Comparison of ENCODE assay signal across 23 cellular contexts in the genomic region with DNA sequence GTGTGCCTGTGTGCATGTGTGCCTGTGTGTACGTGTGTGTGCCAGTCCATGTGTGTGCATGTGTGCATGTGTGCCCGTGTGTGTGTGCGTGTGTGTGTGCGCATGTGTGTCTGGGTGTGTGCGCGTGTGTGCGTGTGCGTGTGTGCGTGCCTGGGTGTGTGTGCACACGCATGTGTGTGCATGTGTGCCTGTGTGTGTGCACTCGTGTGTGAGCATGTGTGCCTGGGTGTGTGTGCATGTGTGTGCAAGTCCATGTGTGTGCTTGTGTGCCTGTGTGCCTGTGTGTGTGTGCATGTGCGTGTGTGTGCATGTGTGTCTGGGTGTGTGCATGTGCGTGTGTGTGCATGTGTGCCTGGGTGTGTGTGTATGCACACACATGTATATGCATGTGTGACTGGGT. TPM values are rescaled to one million over a fixed set of nuclear protein-coding genes. Genes with fewer than 3 reads are reported as not detected.
A peak's percentile ranks its signal among the peaks of the same experiment; 100 is the strongest.
DNase-seq lines count a peak whose midpoint lies in the region; ATAC-seq, FAIRE-seq and TF ChIP-seq lines count a peak whose summit lies in the region.
"Had no signal": no experiment of that assay in that cellular context is flagged by ENCODE, and none has a peak within 500 bp of the region (broad histone marks: within the 10 kb centered on the region; RNA-seq: fewer than 3 reads in every experiment).

No MANE protein-coding gene starts in this region.

- H4K20me1 ChIP-seq in K562 (replicated peaks; ENCODE audit: control insufficient read depth, insufficient read depth, low read length) (no peaks in the 10 kb centered on the region), Karpas-422 (ENCODE audit: insufficient read depth, low read depth, low read length) (no peaks in the 10 kb centered on the region)

- H3K9me3 Mint-ChIP-seq in activated naive CD4-positive, alpha-beta T cell treated with anti-CD3 and anti-CD28 coated beads for 36 hours: peaks cover 11% of the 10 kb centered on the region
- H3K9me3 Mint-ChIP-seq in activated naive CD4-positive, alpha-beta T cell treated with anti-CD3 and anti-CD28 coated beads, Interleukin-2, amount 50 U/mL, for 72 hours: peaks cover 0 to 11% of the 10 kb centered on the region in 2 donors
- H3K9me3 Mint-ChIP-seq: CD8-positive, alpha-beta T cell had no signal

- intact Hi-C loops in activated naive CD4-positive, alpha-beta T cell treated with anti-CD3 and anti-CD28 coated beads for 36 hours (cut with micrococcal nuclease): no loop called here
- intact Hi-C loops in K562 (cut with micrococcal nuclease) (no loop called here), testis (cut with DNase I; ENCODE audit: low total_unique reads) (no loop called here)

- no TSS peak for BruUV-seq in K562 (replicated peaks; lab: Mats Ljungman, UMichigan)

- WGBS in K562 (ENCODE audit: insufficient coverage, low coverage, missing lambda C conversion rate): 3% methylated on average over 7 of the region's 13 CpGs
- WGBS in testis, 2 donors: 59 to 65% methylated on average over 10 to 13 of the region's 13 CpGs

- H3K36me3 Mint-ChIP-seq in activated naive CD4-positive, alpha-beta T cell treated with anti-CD3 and anti-CD28 coated beads for 36 hours (ENCODE audit: low read depth): no peaks in the 10 kb centered on the region
- no peaks in the 10 kb centered on the region for H3K36me3 Mint-ChIP-seq in activated naive CD4-positive, alpha-beta T cell treated with anti-CD3 and anti-CD28 coated beads, Interleukin-2, amount 50 U/mL, for 72 hours
- H3K36me3 Mint-ChIP-seq: CD8-positive, alpha-beta T cell had no signal

- H3K4me1 ChIP-seq in K562 (replicated peaks in 1 of 2; ENCODE audit: control insufficient read depth in 2 of 2, insufficient read depth in 2 of 2, low read length in 2 of 2) (peaks cover 0 to 25% of the 10 kb centered on the region in 2 experiments; a peak in 3 of 5 replicates), testis (peaks cover 31% of the 10 kb centered on the region), Karpas-422 (ENCODE audit: low read length) (no peaks in the 10 kb centered on the region)
- H3K4me1 ChIP-seq: SJCRH30 had no signal

- TF ChIP-seq POLR2A in K562 (conservative IDR thresholded peaks at IDR 0.05) (no peak), testis (IDR thresholded peaks at IDR 0.05) (no peak)

- ATAC-seq in activated naive CD4-positive, alpha-beta T cell treated with anti-CD3 and anti-CD28 coated beads, Interleukin-2, amount 50 U/mL, for 72 hours: no peak
- no peak for ATAC-seq in K562
- ATAC-seq: CD8-positive, alpha-beta T cell had no signal

- H3K4me2 ChIP-seq in K562 (ENCODE audit: insufficient read depth, low read length) (no peak overlapping the region), Karpas-422 (ENCODE audit: low read depth, low read length, poor library complexity, severe bottlenecking) (no peak overlapping the region)

- CTCF ChIA-PET in activated naive CD4-positive, alpha-beta T cell treated with anti-CD3 and anti-CD28 coated beads for 36 hours (lab: Charles Lee): no interaction called here
- CTCF ChIA-PET in K562 (lab: Yijun Ruan, JAX; ENCODE audit: low intra/inter-chr PET ratio): no interaction called here

- TF ChIP-seq RAD21 in K562 (CRISPR knock-in tag; conservative IDR thresholded peaks at IDR 0.05 in 1 of 2, IDR thresholded peaks at IDR 0.05 in 1 of 2): no peak

- H2AFZ ChIP-seq in K562 (ENCODE audit: low read depth, low read length) (no peak overlapping the region), Karpas-422 (ENCODE audit: low read length) (no peak overlapping the region)

- H3K4me3 ChIP-seq in K562 (no peak overlapping the region), testis (no peak overlapping the region), Karpas-422 (ENCODE audit: low read length) (no peak overlapping the region)
- H3K4me3 ChIP-seq: SJCRH30 had no signal

- no peaks in the 10 kb centered on the region for H3K79me2 ChIP-seq in K562 (ENCODE audit: control insufficient read depth, insufficient read depth, low read length)
- H3K79me2 ChIP-seq in Karpas-422 (ENCODE audit: low read length): no peaks in the 10 kb centered on the region

- peak overlapping the region; percentile 36 for H3K27ac Mint-ChIP-seq in activated naive CD4-positive, alpha-beta T cell treated with anti-CD3 and anti-CD28 coated beads for 36 hours
- no peak overlapping the region for H3K27ac Mint-ChIP-seq in activated naive CD4-positive, alpha-beta T cell treated with anti-CD3 and anti-CD28 coated beads, Interleukin-2, amount 50 U/mL, for 72 hours
- H3K27ac Mint-ChIP-seq: CD8-positive, alpha-beta T cell had no signal

- no peak for DNase-seq in activated naive CD4-positive, alpha-beta T cell treated with anti-CD3 and anti-CD28 coated beads for 36 hours
- no peak for DNase-seq in activated naive CD4-positive, alpha-beta T cell treated with anti-CD3 and anti-CD28 coated beads, Interleukin-2, amount 50 U/mL, for 72 hours (ENCODE audit: low spot score in 2 of 2)
- DNase-seq in K562 (ENCODE audit: extremely low read depth in 1 of 4, low spot score in 3 of 4) (no peak), islet precursor cell (peak; percentile 22), testis (peak; percentile 13), NCI-H2081 treated with DMSO at 0.1 percent for 48 hours (lab: John Stamatoyannopoulos, UW) (no peak), NCI-H82 (lab: John Stamatoyannopoulos, UW) (no peak), Karpas-422 (no peak)
- DNase-seq: AML-193, C1 segment of cervical spinal cord, DMS153, NCI-H1694, NCI-H2081, NCI-H446, NCI-H526, OCI-M1, SJCRH30 had no signal

- no peaks in the 10 kb centered on the region; the same call in 1 of the 2 replicates for H3K9me3 ChIP-seq in K562 (replicated peaks; ENCODE audit: control insufficient read depth, insufficient read depth, low read depth, low read length)
- H3K9me3 ChIP-seq in testis: no peaks in the 10 kb centered on the region
- H3K9me3 ChIP-seq in Karpas-422 (ENCODE audit: low read length): no peaks in the 10 kb centered on the region; the same call in 1 of the 2 replicates
- H3K9me3 ChIP-seq: SJCRH30 had no signal

- TF ChIP-seq EP300 in K562 (IDR thresholded peaks at IDR 0.05; ENCODE audit: low read length): no peak

- H3K27ac ChIP-seq in K562 (ENCODE audit: extremely low read depth, low read depth, low read length) (no peak overlapping the region), testis (no peak overlapping the region), Karpas-422 (ENCODE audit: low read length) (no peak overlapping the region)
- H3K27ac ChIP-seq: SJCRH30 had no signal

- H3K36me3 ChIP-seq in K562 (ENCODE audit: control insufficient read depth, insufficient read depth, low read length) (no peaks in the 10 kb centered on the region), testis (ENCODE audit: low read depth, missing control alignments) (no peaks in the 10 kb centered on the region), Karpas-422 (ENCODE audit: insufficient read depth, low read length) (no peaks in the 10 kb centered on the region; the same call in 1 of the 2 replicates)
- H3K36me3 ChIP-seq: SJCRH30 had no signal

- POLR2A ChIA-PET in K562 (lab: Yijun Ruan, JAX): no interaction called here

- H3K9ac ChIP-seq in K562 (ENCODE audit: insufficient read depth in 1 of 2, low read depth in 2 of 2, low read length in 2 of 2): no peak overlapping the region
- H3K9ac ChIP-seq in Karpas-422 (ENCODE audit: low read length): no peak overlapping the region

- H3K4me3 Mint-ChIP-seq in activated naive CD4-positive, alpha-beta T cell treated with anti-CD3 and anti-CD28 coated beads for 36 hours: no peak overlapping the region
- H3K4me3 Mint-ChIP-seq: CD8-positive, alpha-beta T cell had no signal

- in situ Hi-C loops in K562 (cut with MboI): no loop called here

- H3K4me1 Mint-ChIP-seq in activated naive CD4-positive, alpha-beta T cell treated with anti-CD3 and anti-CD28 coated beads for 36 hours (ENCODE audit: low read depth): peaks cover 3% of the 10 kb centered on the region

- no peaks in the 10 kb centered on the region for H3K9me1 ChIP-seq in K562 (ENCODE audit: control insufficient read depth, insufficient read depth, low read length)

- H3K9me2 ChIP-seq in Karpas-422 (replicated peaks; ENCODE audit: insufficient read depth, low read length): no peaks in the 10 kb centered on the region

- TF ChIP-seq CTCF in K562 (IDR thresholded peaks at IDR 0.05 in 2 of 3, conservative IDR thresholded peaks at IDR 0.05 in 1 of 3; ENCODE audit: insufficient read depth in 2 of 3, low read depth in 1 of 3, low read length in 3 of 3) (no peak), testis (IDR thresholded peaks at IDR 0.05) (no peak)

- H3K27me3 ChIP-seq in K562 (ENCODE audit: control insufficient read depth in 2 of 2, insufficient read depth in 2 of 2, low read length in 2 of 2) (peaks cover 29 to 57% of the 10 kb centered on the region in 2 experiments), testis (no peaks in the 10 kb centered on the region), Karpas-422 (ENCODE audit: low read length) (no peaks in the 10 kb centered on the region)
- H3K27me3 ChIP-seq: SJCRH30 had no signal

- peaks cover 14% of the 10 kb centered on the region for H3K27me3 Mint-ChIP-seq in activated naive CD4-positive, alpha-beta T cell treated with anti-CD3 and anti-CD28 coated beads for 36 hours (ENCODE audit: low read depth)

- no peak for FAIRE-seq in K562 (lab: Jason Lieb, UNC)
- FAIRE-seq: G401.6, GM18507, GM19239, H1, RCC 7860 had no signal

RNA-seq across cellular contexts. Expression of a gene that starts 28.7 kb away (rescaled TPM):
- total RNA-seq in activated naive CD4-positive, alpha-beta T cell treated with anti-CD3 and anti-CD28 coated beads for 36 hours: 1 to 10 TPM; 6.7 to 8.4 TPM
- 10 to 100 TPM; 11.9 to 14.2 TPM for total RNA-seq in activated naive CD4-positive, alpha-beta T cell treated with anti-CD3 and anti-CD28 coated beads, Interleukin-2, amount 50 U/mL, for 72 hours
- 3.1 and 5.2 TPM in 2 replicates for total RNA-seq in K562 (2011; cell fraction: chromatin; rRNA removed; ENCODE audit: low replicate concordance)
- total RNA-seq in K562 (2011; cell fraction: nucleolus; rRNA removed): 4.2 and 5.5 TPM in 2 replicates
- 1.4 and 2.1 TPM in 2 replicates for total RNA-seq in K562 (2011; cell fraction: nucleoplasm; rRNA removed)
- total RNA-seq in K562 (2014; rRNA removed): 0.41 and 0.45 TPM in 2 replicates
- not detected in 2 replicates for total RNA-seq in K562 (2014; rRNA removed; fragmentation: Illumina TruSeq; extraction: Trizol)
- 0.07 and 0.11 TPM in 2 replicates for total RNA-seq in K562 (2015; rRNA removed; fragmentation: Illumina TruSeq; extraction: Trizol)
- total RNA-seq in K562 (2021): 1.1 and 1.3 TPM in 2 replicates
- polyA plus RNA-seq in K562 (2011; rRNA removed): 0.18 and 0.41 TPM in 2 replicates
- 0.12 and 0.30 TPM in 2 replicates for polyA plus RNA-seq in K562 (2011; cell fraction: cytosol; rRNA removed)
- polyA plus RNA-seq in K562 (2011; cell fraction: nucleus; rRNA removed): 0.83 and 1.8 TPM in 2 replicates
- 0.35 and 8.2 TPM in 2 replicates for polyA plus RNA-seq in K562 (2012)
- polyA plus RNA-seq in K562 (2014; fragmentation: Illumina TruSeq; extraction: Trizol): 0.07 and 0.17 TPM in 2 replicates
- polyA plus RNA-seq in K562 (2014; fragmentation: Nextera tagmentation; extraction: Ambion mirVana): not detected
- 0.29 and 0.47 TPM in 2 replicates for polyA plus RNA-seq in K562 (2014; rRNA removed)
- polyA minus RNA-seq in K562 (2011; rRNA and poly(A)+ RNA removed): 0.18 and 0.36 TPM in 2 replicates
- 0.64 and 1.4 TPM in 2 replicates for polyA minus RNA-seq in K562 (2011; cell fraction: cytosol; rRNA and poly(A)+ RNA removed)
- polyA minus RNA-seq in K562 (2011; cell fraction: nucleus; rRNA and poly(A)+ RNA removed): 0.67 and 1.2 TPM in 2 replicates
- total RNA-seq in testis: 100 to 1,000 TPM; 192 to 236 TPM
- 362 TPM for polyA plus RNA-seq in testis (ENCODE audit: insufficient read depth, low read depth, low replicate concordance)
- not detected in 2 replicates for total RNA-seq in Karpas-422 (2014; rRNA removed; shearing (Covaris generic); ENCODE audit: low replicate concordance)

Comparison
In these comparisons a context has a peak if more than half of its experiments do, and no peak if none do; other contexts are left out.
1. DNase-seq: peak in islet precursor cell (single experiment) and testis (single experiment); none in activated naive CD4-positive, alpha-beta T cell treated with anti-CD3 and anti-CD28 coated beads for 36 hours (single experiment), activated naive CD4-positive, alpha-beta T cell treated with anti-CD3 and anti-CD28 coated beads, Interleukin-2, amount 50 U/mL, for 72 hours (0 of 2), K562 (0 of 4), NCI-H2081 treated with DMSO at 0.1 percent for 48 hours (single experiment), NCI-H82 (single experiment) and Karpas-422 (single experiment).
2. RNA of a gene that starts 28.7 kb away (total RNA-seq): 192 to 236 TPM in testis; 11.9 to 14.2 TPM in activated naive CD4-positive, alpha-beta T cell treated with anti-CD3 and anti-CD28 coated beads, Interleukin-2, amount 50 U/mL, for 72 hours, 6.7 to 8.4 TPM in activated naive CD4-positive, alpha-beta T cell treated with anti-CD3 and anti-CD28 coated beads for 36 hours, 0.07 to 5.5 TPM in K562 and not detected in Karpas-422; every median in the first group is over 10 times any median in the second.